Comparison of ENCODE assay signal across 14 cellular contexts in the genomic region with DNA sequence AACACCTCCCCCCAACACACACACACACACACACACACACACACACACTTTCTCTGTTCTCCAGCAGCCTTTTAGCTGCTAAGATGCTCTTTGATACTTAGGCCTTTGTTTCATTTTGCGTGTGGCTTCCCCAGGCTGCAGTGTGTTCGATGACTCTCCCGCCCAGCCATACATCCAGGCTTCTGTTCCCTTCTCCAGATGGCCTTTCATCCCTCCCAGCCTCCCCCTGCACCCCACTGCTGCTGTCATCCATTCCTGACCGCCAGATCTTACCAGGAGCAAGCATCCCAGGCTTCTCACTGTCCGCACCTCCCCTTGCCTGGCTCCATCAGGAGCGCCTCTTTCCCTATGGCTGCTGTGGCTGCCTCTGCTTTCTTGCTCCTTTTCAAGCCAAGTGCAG.
DNase-seq lines count a peak whose midpoint lies in the region; ATAC-seq and TF ChIP-seq lines count a peak whose summit lies in the region.
"Had no signal": no experiment of that assay in that cellular context is flagged by ENCODE, and none has a peak within 500 bp of the region (broad histone marks: within the 10 kb centered on the region; RNA-seq: fewer than 3 reads in every experiment).

No MANE protein-coding gene starts in this region.

- H3K27ac ChIP-seq in cardiac muscle cell: peak overlapping the region; percentile 74
- H3K27ac ChIP-seq: pancreas had no signal

- peaks cover 4% of the 10 kb centered on the region for H3K36me3 Mint-ChIP-seq in central memory CD8-positive, alpha-beta T cell (ENCODE audit: insufficient read depth)
- H3K36me3 Mint-ChIP-seq in nephron progenitor cell (ENCODE audit: low read depth) (peaks cover 11% of the 10 kb centered on the region), type B pancreatic cell (peaks cover 18% of the 10 kb centered on the region)

- no peak overlapping the region for H3K4me3 ChIP-seq in cardiac muscle cell
- H3K4me3 ChIP-seq: pancreas, suprapubic skin had no signal

- H3K4me3 Mint-ChIP-seq in central memory CD8-positive, alpha-beta T cell: no peak overlapping the region
- H3K4me3 Mint-ChIP-seq in nephron progenitor cell (no peak overlapping the region), type B pancreatic cell (peak overlapping the region; percentile 51)
- H3K4me3 Mint-ChIP-seq: activated CD4-positive, alpha-beta T cell treated with anti-CD3 and anti-CD28 coated beads, Interleukin-2, amount 10 ng/mL, durations not matched to agents 24 days and 14 days; activated T-cell treated with anti-CD3 and anti-CD28 coated beads, Interleukin-2, amount 50 U/mL, for 72 hours had no signal

- H3K9me3 Mint-ChIP-seq in central memory CD8-positive, alpha-beta T cell: no peaks in the 10 kb centered on the region
- H3K9me3 Mint-ChIP-seq in nephron progenitor cell (no peaks in the 10 kb centered on the region), type B pancreatic cell (no peaks in the 10 kb centered on the region)
- H3K9me3 Mint-ChIP-seq: activated CD4-positive, alpha-beta T cell treated with anti-CD3 and anti-CD28 coated beads, Interleukin-2, amount 10 ng/mL, durations not matched to agents 24 days and 14 days; activated T-cell treated with anti-CD3 and anti-CD28 coated beads, Interleukin-2, amount 50 U/mL, for 72 hours had no signal

- H3K27me3 ChIP-seq in cardiac muscle cell: no peaks in the 10 kb centered on the region
- H3K27me3 ChIP-seq: pancreas, suprapubic skin had no signal

- TF ChIP-seq CTCF in cardiac muscle cell (IDR thresholded peaks at IDR 0.05; ENCODE audit: low read depth, low read length) (no peak), nephron progenitor cell (IDR thresholded peaks at IDR 0.05) (no peak), type B pancreatic cell (conservative IDR thresholded peaks at IDR 0.05) (no peak), GM10248 (IDR thresholded peaks at IDR 0.05; ENCODE audit: control extremely low read depth, extremely low read depth, low read depth, missing control alignments) (no peak)

- POLR2A ChIA-PET in GM10248 (lab: Yijun Ruan, JAX): no interaction called here

- peak overlapping the region; percentile 85 for H3K27ac Mint-ChIP-seq in central memory CD8-positive, alpha-beta T cell (ENCODE audit: low read depth)
- H3K27ac Mint-ChIP-seq in nephron progenitor cell: peak overlapping the region; percentile 92
- H3K27ac Mint-ChIP-seq in type B pancreatic cell: peak overlapping the region; percentile 77
- H3K27ac Mint-ChIP-seq: activated CD4-positive, alpha-beta T cell treated with anti-CD3 and anti-CD28 coated beads, Interleukin-2, amount 10 ng/mL, durations not matched to agents 24 days and 14 days; activated T-cell treated with anti-CD3 and anti-CD28 coated beads, Interleukin-2, amount 50 U/mL, for 72 hours had no signal

- intact Hi-C loops in cardiac septum (cut with DNase I): no loop called here

- peaks cover 62% of the 10 kb centered on the region for H3K4me1 Mint-ChIP-seq in central memory CD8-positive, alpha-beta T cell
- H3K4me1 Mint-ChIP-seq in nephron progenitor cell (peaks cover 80% of the 10 kb centered on the region), type B pancreatic cell (ENCODE audit: unreplicated experiment) (peaks cover 58% of the 10 kb centered on the region)

- H3K4me1 ChIP-seq in cardiac muscle cell (ENCODE audit: low read depth): peaks cover 40% of the 10 kb centered on the region

- H3K36me3 ChIP-seq in cardiac muscle cell: peaks cover 7% of the 10 kb centered on the region
- H3K36me3 ChIP-seq: pancreas had no signal

- ATAC-seq in central memory CD8-positive, alpha-beta T cell (replicated peaks; ENCODE audit: extremely low read depth, poor library complexity, severe bottlenecking): no peak
- ATAC-seq: activated T-cell treated with anti-CD3 and anti-CD28 coated beads, Interleukin-2, amount 50 U/mL, for 72 hours; pancreas had no signal

- CTCF ChIA-PET in GM10248 (lab: Yijun Ruan, JAX): interaction anchor here (1.1 kb wide), 1 partner anchor 9 kb away, joined by 3 read pairs; no protein-coding TSS in a partner anchor

- DNase-seq in cardiac muscle cell (ENCODE audit: low read depth in 1 of 2, low spot score in 1 of 2) (no peak), cardiac septum (ENCODE audit: low spot score) (no peak), nephron progenitor cell (no peak), type B pancreatic cell (ENCODE audit: extremely low spot score, unreplicated experiment) (no peak), NCI-H1417 treated with DMSO at 0.1 percent for 48 hours (lab: John Stamatoyannopoulos, UW) (no peak), HPDE6-E6E7 (ENCODE audit: extremely low spot score) (no peak), GM10248 (ENCODE audit: extremely low spot score) (no peak)
- no peak for DNase-seq in central memory CD8-positive, alpha-beta T cell (ENCODE audit: low spot score in 2 of 2)
- DNase-seq: activated CD4-positive, alpha-beta T cell treated with anti-CD3 and anti-CD28 coated beads, Interleukin-2, amount 10 ng/mL, durations not matched to agents 24 days and 14 days; activated T-cell treated with anti-CD3 and anti-CD28 coated beads, Interleukin-2, amount 50 U/mL, for 72 hours; effector CD8-positive, alpha-beta T cell; NCI-H146; pancreas had no signal

- no peaks in the 10 kb centered on the region for H3K9me3 ChIP-seq in cardiac muscle cell (ENCODE audit: low read depth)
- H3K9me3 ChIP-seq: pancreas, suprapubic skin had no signal

- H3K27me3 Mint-ChIP-seq in central memory CD8-positive, alpha-beta T cell: no peaks in the 10 kb centered on the region
- no peaks in the 10 kb centered on the region for H3K27me3 Mint-ChIP-seq in nephron progenitor cell (ENCODE audit: low read depth, poor library complexity)
- no peaks in the 10 kb centered on the region for H3K27me3 Mint-ChIP-seq in type B pancreatic cell
- H3K27me3 Mint-ChIP-seq: activated CD4-positive, alpha-beta T cell treated with anti-CD3 and anti-CD28 coated beads, Interleukin-2, amount 10 ng/mL, durations not matched to agents 24 days and 14 days had no signal
